In genomic region chrX:11759461-11760311, GRCh38 we compare ENCODE assay signal across 8 cellular contexts. TPM values are rescaled to one million over a fixed set of nuclear protein-coding genes. Genes with fewer than 3 reads are reported as not detected.
DNase-seq lines count a peak whose midpoint lies in the region; ATAC-seq and TF ChIP-seq lines count a peak whose summit lies in the region.

No MANE protein-coding gene starts in this region.

- peak overlapping the region; percentile 73 for H3K4me3 ChIP-seq in H7 (ENCODE audit: insufficient read depth, low read depth, low read length)
- H3K4me3 ChIP-seq in LNCaP clone FGC (ENCODE audit: low read depth, low read length) = peak overlapping the region; percentile 92
- peak overlapping the region; percentile 95 for H3K4me3 ChIP-seq in naive thymus-derived CD4-positive, alpha-beta T cell (ENCODE audit: low read length)
- H3K4me3 ChIP-seq in stomach smooth muscle (ENCODE audit: low read length in 2 of 2) = peak overlapping the region; percentile 63 to 87

- H3K27me3 ChIP-seq in H7 (ENCODE audit: control insufficient read depth, insufficient read depth, low read length) (peaks cover 2% of the 10 kb centered on the region; the same call in 1 of the 2 replicates), stomach smooth muscle (ENCODE audit: control insufficient read depth in 1 of 2, insufficient read depth in 2 of 2, low read length in 2 of 2) (peaks cover 0 to 2% of the 10 kb centered on the region in 2 donors)
- H3K27me3 ChIP-seq in naive thymus-derived CD4-positive, alpha-beta T cell (ENCODE audit: control insufficient read depth in 2 of 2, insufficient read depth in 2 of 2, low read length in 2 of 2) = no peaks in the 10 kb centered on the region

- POLR2A ChIA-PET in naive thymus-derived CD4-positive, alpha-beta T cell (lab: Charles Lee) = interaction anchor here (1.6 to 3.3 kb wide), 2 partner anchors 9 to 11 kb away, joined by 4 to 40 read pairs; no protein-coding TSS in a partner anchor

- peaks cover 32% of the 10 kb centered on the region for H3K4me1 Mint-ChIP-seq in activated T-helper 2 cell treated with anti-CD3 and anti-CD28 coated beads, Interferon-gamma antibody, Interleukin-2, Interleukin-4, amounts not matched to agents 10 μg/mL and 5 μg/mL and 100 μg/mL, durations not matched to agents 14 hours and 24 hours and 36 hours (ENCODE audit: low read depth)
- peaks cover 9 to 59% (median 41%) of the 10 kb centered on the region in 7 donors for H3K4me1 Mint-ChIP-seq in naive thymus-derived CD4-positive, alpha-beta T cell

- peak; percentile 92 for DNase-seq in ELF-1 (ENCODE audit: low read depth, low spot score)
- peak; percentile 88 for DNase-seq in H7
- DNase-seq in LNCaP clone FGC (ENCODE audit: low read depth) = peak; percentile 73
- peak; percentile 97 for DNase-seq in RKO (ENCODE audit: low spot score)
- peak; percentile 71 for DNase-seq in activated T-helper 2 cell treated with anti-CD3 and anti-CD28 coated beads, Interferon-gamma antibody, Interleukin-2, Interleukin-4, amounts not matched to agents 10 μg/mL and 5 μg/mL and 100 μg/mL, durations not matched to agents 14 hours and 24 hours and 36 hours (ENCODE audit: low spot score)
- peak; percentile 90 for DNase-seq in fibroblast of peridontal ligament (ENCODE audit: extremely low read depth)
- DNase-seq in naive thymus-derived CD4-positive, alpha-beta T cell = peak in 8 of 9 donors; percentile 52 to 81 (median 72)

- H3K4me3 Mint-ChIP-seq in activated T-helper 2 cell treated with anti-CD3 and anti-CD28 coated beads, Interferon-gamma antibody, Interleukin-2, Interleukin-4, amounts not matched to agents 10 μg/mL and 5 μg/mL and 100 μg/mL, durations not matched to agents 14 hours and 24 hours and 36 hours (ENCODE audit: low read depth) = peak overlapping the region; percentile 97
- peak overlapping the region; percentile 88 to 100 (median 97) for H3K4me3 Mint-ChIP-seq in naive thymus-derived CD4-positive, alpha-beta T cell

- intact Hi-C loops in activated T-helper 2 cell treated with anti-CD3 and anti-CD28 coated beads, Interferon-gamma antibody, Interleukin-2, Interleukin-4, amounts not matched to agents 10 μg/mL and 5 μg/mL and 100 μg/mL, durations not matched to agents 14 hours and 24 hours and 36 hours (cut with micrococcal nuclease) = loop anchor here (1.0 to 10.0 kb wide), 4 partner anchors 11 to 1333 kb away; partner anchors contain the start of gene HCCS
- intact Hi-C loops in naive thymus-derived CD4-positive, alpha-beta T cell (cut with micrococcal nuclease) = loop anchor here (1.0 to 10.0 kb wide), 10 partner anchors 27 to 1975 kb away; partner anchors contain the start of genes HCCS (in 2 of the 2), TCEANC (in 2 of the 2), OFD1 (in 1 of the 2) and PRPS2 (in 1 of the 2)

- H3K9me3 Mint-ChIP-seq in activated T-helper 2 cell treated with anti-CD3 and anti-CD28 coated beads, Interferon-gamma antibody, Interleukin-2, Interleukin-4, amounts not matched to agents 10 μg/mL and 5 μg/mL and 100 μg/mL, durations not matched to agents 14 hours and 24 hours and 36 hours = no peaks in the 10 kb centered on the region
- H3K9me3 Mint-ChIP-seq in naive thymus-derived CD4-positive, alpha-beta T cell = no peaks in the 10 kb centered on the region

- peaks cover 15 to 16% of the 10 kb centered on the region in 2 donors for H3K4me1 ChIP-seq in naive thymus-derived CD4-positive, alpha-beta T cell (ENCODE audit: control insufficient read depth in 2 of 2, insufficient read depth in 2 of 2, low read length in 2 of 2)
- H3K4me1 ChIP-seq in stomach smooth muscle (ENCODE audit: control insufficient read depth, insufficient read depth, low read length) = peaks cover 4% of the 10 kb centered on the region

- H3K9ac ChIP-seq in stomach smooth muscle (ENCODE audit: low read length in 2 of 2) = peak overlapping the region in 1 of 2 donors; percentile 73

- CTCF ChIA-PET in naive thymus-derived CD4-positive, alpha-beta T cell (lab: Charles Lee) = interaction anchor here (0.6 to 2.7 kb wide), 2 partner anchors 9 to 12 kb away, joined by 3 to 22 read pairs; no protein-coding TSS in a partner anchor

- H3K27me3 Mint-ChIP-seq in activated T-helper 2 cell treated with anti-CD3 and anti-CD28 coated beads, Interferon-gamma antibody, Interleukin-2, Interleukin-4, amounts not matched to agents 10 μg/mL and 5 μg/mL and 100 μg/mL, durations not matched to agents 14 hours and 24 hours and 36 hours (ENCODE audit: low read depth) = peaks cover 17% of the 10 kb centered on the region
- H3K27me3 Mint-ChIP-seq in naive thymus-derived CD4-positive, alpha-beta T cell = peaks cover 0 to 16% (median 0%) of the 10 kb centered on the region in 5 donors

- no peak for TF ChIP-seq CTCF in LNCaP clone FGC (IDR thresholded peaks at IDR 0.05; ENCODE audit: control insufficient read depth, extremely low read depth, insufficient read depth)

- peaks cover 36% of the 10 kb centered on the region for H3K36me3 Mint-ChIP-seq in activated T-helper 2 cell treated with anti-CD3 and anti-CD28 coated beads, Interferon-gamma antibody, Interleukin-2, Interleukin-4, amounts not matched to agents 10 μg/mL and 5 μg/mL and 100 μg/mL, durations not matched to agents 14 hours and 24 hours and 36 hours (ENCODE audit: low read depth)
- peaks cover 4 to 40% (median 33%) of the 10 kb centered on the region in 5 donors for H3K36me3 Mint-ChIP-seq in naive thymus-derived CD4-positive, alpha-beta T cell

- H3K27ac Mint-ChIP-seq in activated T-helper 2 cell treated with anti-CD3 and anti-CD28 coated beads, Interferon-gamma antibody, Interleukin-2, Interleukin-4, amounts not matched to agents 10 μg/mL and 5 μg/mL and 100 μg/mL, durations not matched to agents 14 hours and 24 hours and 36 hours = peak overlapping the region; percentile 94
- H3K27ac Mint-ChIP-seq in naive thymus-derived CD4-positive, alpha-beta T cell = peak overlapping the region; percentile 95 to 100 (median 99)

- no peaks in the 10 kb centered on the region for H3K9me3 ChIP-seq in naive thymus-derived CD4-positive, alpha-beta T cell (ENCODE audit: control insufficient read depth in 2 of 3, low read length in 3 of 3)
- H3K9me3 ChIP-seq in stomach smooth muscle (ENCODE audit: control insufficient read depth in 2 of 2, low read length in 2 of 2) = no peaks in the 10 kb centered on the region

- peaks cover 1% of the 10 kb centered on the region for H3K36me3 ChIP-seq in H7 (replicated peaks; ENCODE audit: control insufficient read depth, insufficient read depth, low read length)
- peaks cover 7 to 22% (median 11%) of the 10 kb centered on the region in 3 experiments for H3K36me3 ChIP-seq in naive thymus-derived CD4-positive, alpha-beta T cell (ENCODE audit: control insufficient read depth in 2 of 3, insufficient read depth in 3 of 3, low read length in 3 of 3)
- peaks cover 10 to 18% of the 10 kb centered on the region in 2 donors for H3K36me3 ChIP-seq in stomach smooth muscle (ENCODE audit: control insufficient read depth in 2 of 2, insufficient read depth in 2 of 2, low read length in 2 of 2)

- ATAC-seq in naive thymus-derived CD4-positive, alpha-beta T cell = peak; percentile 77

- H3K27ac ChIP-seq in naive thymus-derived CD4-positive, alpha-beta T cell (ENCODE audit: low read depth, low read length) = peak overlapping the region; percentile 93
- no peak overlapping the region for H3K27ac ChIP-seq in stomach smooth muscle (ENCODE audit: low read length)

RNA-seq across cellular contexts. Expression of gene MSL3, which starts 1.6 kb away (rescaled TPM):
- total RNA-seq in H7 (2014; rRNA removed; shearing (Covaris generic)) = 29.7 and 34.7 TPM in 2 replicates
- total RNA-seq in activated T-helper 2 cell treated with anti-CD3 and anti-CD28 coated beads, Interferon-gamma antibody, Interleukin-2, Interleukin-4, amounts not matched to agents 10 μg/mL and 5 μg/mL and 100 μg/mL, durations not matched to agents 14 hours and 24 hours and 36 hours = 32.5 and 37.6 TPM in 2 replicates
- 100 to 1,000 TPM in 4 of 5 experiments, 10 to 100 TPM in 1; 66.3 to 164 (median 141) TPM for total RNA-seq in naive thymus-derived CD4-positive, alpha-beta T cell
- 100 to 1,000 TPM in 1 of 2 donors, 10 to 100 TPM in 1; 76.2 to 118 TPM for polyA plus RNA-seq in naive thymus-derived CD4-positive, alpha-beta T cell
